Comparison of ENCODE assay signal across 8 cellular contexts in the genomic region with DNA sequence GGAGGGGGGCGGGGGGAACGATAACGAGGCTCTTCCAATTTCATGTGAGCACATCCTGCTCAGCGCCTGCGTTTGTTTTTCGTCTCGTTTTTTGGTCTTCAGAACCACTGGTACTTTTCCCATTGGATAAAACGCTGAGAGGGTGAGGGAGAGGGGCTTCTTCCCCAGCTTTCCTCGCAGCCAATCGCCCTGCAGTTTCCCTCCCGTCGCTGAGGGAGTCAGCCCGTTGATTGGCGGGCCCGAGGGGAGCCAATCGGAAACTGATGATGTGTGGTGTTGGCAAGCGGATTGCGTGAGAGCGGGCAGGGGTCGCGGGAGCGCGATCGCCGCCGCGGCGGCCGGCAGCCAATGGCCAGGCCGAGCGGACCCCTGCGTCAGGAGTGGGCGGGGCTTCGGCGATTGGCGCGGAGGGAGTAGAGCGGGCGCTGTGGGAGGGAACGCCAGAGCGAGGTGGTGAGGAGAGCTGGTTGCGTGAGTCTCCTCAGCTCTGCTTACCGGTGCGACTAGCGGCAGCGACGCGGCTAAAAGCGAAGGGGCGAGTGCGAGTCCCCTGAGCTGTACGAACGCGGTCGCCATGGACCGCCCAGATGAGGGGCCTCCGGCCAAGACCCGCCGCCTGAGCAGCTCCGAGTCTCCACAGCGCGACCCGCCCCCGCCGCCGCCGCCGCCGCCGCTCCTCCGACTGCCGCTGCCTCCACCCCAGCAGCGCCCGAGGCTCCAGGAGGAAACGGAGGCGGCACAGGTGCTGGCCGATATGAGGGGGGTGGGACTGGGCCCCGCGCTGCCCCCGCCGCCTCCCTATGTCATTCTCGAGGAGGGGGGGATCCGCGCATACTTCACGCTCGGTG. TPM values are rescaled to one million over a fixed set of nuclear protein-coding genes. Genes with fewer than 3 reads are reported as not detected.
A peak's percentile ranks its signal among the peaks of the same experiment; 100 is the strongest.
DNase-seq lines count a peak whose midpoint lies in the region; ATAC-seq and TF ChIP-seq lines count a peak whose summit lies in the region.

TSPYL2 (plus strand) TSS at position 443 of the 848 bp plus-strand sequence; CDS start at position 575, 132 bp downstream.

- H3K36me3 ChIP-seq in testis (ENCODE audit: low read depth, missing control alignments) = no peaks in the 10 kb centered on the region

- no peaks in the 10 kb centered on the region for H3K4me1 ChIP-seq in testis

- no peaks in the 10 kb centered on the region for H3K27me3 ChIP-seq in testis

- 0% methylated on average over 20 of the region's 86 CpGs; no CpG with 5 or more reads in 1 of the 2 donors for WGBS in testis, 2 donors

- TF ChIP-seq POLR2A in testis (IDR thresholded peaks at IDR 0.05) = peak; percentile 91

- H3K27ac Mint-ChIP-seq in activated naive CD4-positive, alpha-beta T cell treated with anti-CD3 and anti-CD28 coated beads, Interleukin-2, amount 50 U/mL, for 72 hours = peak within 1 kb of the TSS; percentile 96 to 97

- H3K27ac ChIP-seq in testis = peak within 1 kb of the TSS; percentile 96 to 97

- H3K9me3 Mint-ChIP-seq in activated naive CD4-positive, alpha-beta T cell treated with anti-CD3 and anti-CD28 coated beads, Interleukin-2, amount 50 U/mL, for 72 hours = no peaks in the 10 kb centered on the region

- TF ChIP-seq CTCF in omental fat pad (IDR thresholded peaks at IDR 0.05) = no peak
- TF ChIP-seq CTCF in testis (IDR thresholded peaks at IDR 0.05) = no peak

- DNase-seq in NCI-H1092 treated with DMSO at 0.1 percent for 48 hours (lab: John Stamatoyannopoulos, UW) (peak; percentile 99), SKM-1 (lab: John Stamatoyannopoulos, UW; ENCODE audit: unreplicated experiment) (peak; percentile 63), glomerular visceral epithelial cell (ENCODE audit: extremely low spot score) (peak; percentile 94), omental fat pad (ENCODE audit: low spot score) (peak; percentile 65), testis (peak; percentile 95)
- DNase-seq in activated naive CD4-positive, alpha-beta T cell treated with anti-CD3 and anti-CD28 coated beads, Interleukin-2, amount 50 U/mL, for 72 hours (ENCODE audit: low spot score in 2 of 2) = peak; percentile 89 to 95

- no peaks in the 10 kb centered on the region for H3K9me3 ChIP-seq in testis

- H3K36me3 Mint-ChIP-seq in activated naive CD4-positive, alpha-beta T cell treated with anti-CD3 and anti-CD28 coated beads, Interleukin-2, amount 50 U/mL, for 72 hours = peaks cover 33 to 34% of the 10 kb centered on the region in 2 donors

- H3K4me3 ChIP-seq in GM08714 (ENCODE audit: low read length) = peak within 1 kb of the TSS; percentile 89
- H3K4me3 ChIP-seq in testis = peak within 1 kb of the TSS; percentile 70 to 91

- ATAC-seq in HG02610 (IDR thresholded peaks at IDR 0.05; ENCODE audit: unreplicated experiment) (peak; percentile 96), omental fat pad (ENCODE audit: low FRiP score) (peak; percentile 94)
- ATAC-seq in activated naive CD4-positive, alpha-beta T cell treated with anti-CD3 and anti-CD28 coated beads, Interleukin-2, amount 50 U/mL, for 72 hours = peak; percentile 85 to 86

- intact Hi-C loops in testis (cut with DNase I; ENCODE audit: low total_unique reads) = no loop called here

RNA-seq across cellular contexts. Expression of gene TSPYL2, which starts in this region (rescaled TPM):
- 10 to 100 TPM; 49.6 to 97.4 TPM for total RNA-seq in activated naive CD4-positive, alpha-beta T cell treated with anti-CD3 and anti-CD28 coated beads, Interleukin-2, amount 50 U/mL, for 72 hours
- total RNA-seq in omental fat pad = 100 to 1,000 TPM in 1 of 4 donors, 10 to 100 TPM in 3; 30.9 to 127 (median 53.9) TPM
- total RNA-seq in testis = 100 to 1,000 TPM; 358 to 363 TPM
- polyA plus RNA-seq in testis (ENCODE audit: insufficient read depth, low read depth, low replicate concordance) = 193 TPM

Comparison
In these comparisons a context has a peak if more than half of its experiments do, and no peak if none do; other contexts are left out.
1. Peak in every context shown above with its lines: DNase-seq, ATAC-seq, H3K4me3 ChIP-seq and H3K27ac ChIP-seq.